10 cellular contexts compared by ENCODE assay signal in the genomic region with DNA sequence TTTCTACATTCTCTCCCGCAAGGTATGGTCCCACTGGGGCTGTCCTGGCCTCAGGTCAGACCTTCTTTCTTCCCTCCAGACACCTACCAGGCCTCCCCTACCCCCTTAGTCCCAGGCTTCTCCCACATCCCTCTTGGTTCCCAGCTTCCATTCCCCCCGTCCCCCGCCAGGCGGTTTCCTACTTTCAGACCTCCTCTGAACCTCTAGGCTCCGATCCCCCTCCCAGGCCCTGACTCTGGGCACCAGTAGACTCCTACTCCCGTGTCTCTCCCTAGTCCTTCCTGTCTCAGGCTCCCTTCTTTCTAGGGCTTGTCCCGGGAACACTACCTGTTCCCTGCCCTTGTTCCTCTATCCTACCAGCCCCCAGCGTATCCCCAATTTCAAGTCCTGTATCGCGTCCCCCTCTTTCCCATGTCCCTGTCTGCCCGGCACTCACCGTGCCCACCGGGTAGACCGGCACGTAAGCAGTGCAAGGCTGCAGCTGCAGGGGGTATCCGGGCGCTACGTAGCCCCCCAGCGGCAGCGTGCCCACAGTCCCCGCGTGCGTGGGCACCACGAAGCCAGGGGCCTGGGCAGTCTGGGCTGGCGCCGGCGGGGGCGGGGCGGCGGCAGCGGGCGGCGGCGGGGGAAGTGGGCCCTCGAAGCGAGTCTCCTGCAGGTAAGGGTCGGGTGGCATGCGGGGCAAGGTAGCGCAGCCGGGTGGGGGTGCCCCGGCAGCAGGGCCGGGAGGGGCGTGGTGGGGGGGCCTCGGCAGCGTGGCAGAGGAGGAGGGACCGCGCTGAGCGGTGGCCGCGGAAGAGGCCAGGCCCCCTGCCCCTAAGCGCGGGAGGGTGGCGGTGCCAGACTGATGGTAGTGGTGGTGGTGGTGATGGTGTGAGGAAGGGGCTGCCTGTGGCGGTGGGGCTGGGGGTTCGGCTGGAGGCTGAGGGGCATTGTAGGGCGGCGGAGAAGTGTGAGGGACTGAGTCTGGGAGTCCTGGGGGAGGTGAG. TPM values are rescaled to one million over a fixed set of nuclear protein-coding genes. Genes with fewer than 3 reads are reported as not detected.
DNase-seq lines count a peak whose midpoint lies in the region; ATAC-seq, FAIRE-seq and TF ChIP-seq lines count a peak whose summit lies in the region.
"Had no signal": no experiment of that assay in that cellular context is flagged by ENCODE, and none has a peak within 500 bp of the region (broad histone marks: within the 10 kb centered on the region; RNA-seq: fewer than 3 reads in every experiment).

No MANE protein-coding gene starts in this region.

- H3K4me2 ChIP-seq in neuronal stem cell (ENCODE audit: insufficient read depth, low read length, poor library complexity, severe bottlenecking) = peak overlapping the region; percentile 51
- H3K4me2 ChIP-seq: KMS-11 had no signal

- DNase-seq in CD4-positive, alpha-beta T cell = no peak
- DNase-seq in WTC11 (ENCODE audit: low spot score) (peak; percentile 68), foreskin fibroblast (no peak), neuronal stem cell (ENCODE audit: low spot score) (no peak), osteocyte (ENCODE audit: extremely low spot score, unreplicated experiment) (no peak), GM12891 (ENCODE audit: insufficient read length, low spot score) (no peak), middle frontal gyrus (ENCODE audit: extremely low spot score, low spot score) (no peak)

- no peak overlapping the region for H2AFZ ChIP-seq in neuronal stem cell (ENCODE audit: low read length)

- no peak overlapping the region for H3K4ac ChIP-seq in neuronal stem cell (ENCODE audit: low read length)

- H3K4me1 ChIP-seq in neuronal stem cell (ENCODE audit: control insufficient read depth in 2 of 2, insufficient read depth in 1 of 2, low read depth in 1 of 2, low read length in 2 of 2) = peaks cover 21 to 25% of the 10 kb centered on the region in 2 donors

- H3K4me3 Mint-ChIP-seq in CD4-positive, alpha-beta T cell = peak overlapping the region; percentile 76
- H3K4me3 Mint-ChIP-seq in WTC11 (peak overlapping the region; percentile 95), osteocyte (ENCODE audit: unreplicated experiment) (no peak overlapping the region)

- intact Hi-C loops in CD4-positive, alpha-beta T cell (cut with DNase I, micrococcal nuclease) = loop anchor here (5.0 to 10.0 kb wide), 2 partner anchors 42 to 105 kb away; a partner anchor contains a TSS

- no peak for FAIRE-seq in GM12891 (lab: Jason Lieb, UNC)
- FAIRE-seq: H54 had no signal

- no peak overlapping the region for H3K23ac ChIP-seq in neuronal stem cell (ENCODE audit: low read depth, low read length, poor library complexity)

- H3K9me3 Mint-ChIP-seq in CD4-positive, alpha-beta T cell = no peaks in the 10 kb centered on the region
- H3K9me3 Mint-ChIP-seq in WTC11 = no peaks in the 10 kb centered on the region
- no peaks in the 10 kb centered on the region for H3K9me3 Mint-ChIP-seq in osteocyte (ENCODE audit: unreplicated experiment)

- peaks cover 66% of the 10 kb centered on the region for H3K4me1 Mint-ChIP-seq in CD4-positive, alpha-beta T cell (ENCODE audit: low read depth)
- H3K4me1 Mint-ChIP-seq in WTC11 = peaks cover 57% of the 10 kb centered on the region
- H3K4me1 Mint-ChIP-seq in osteocyte (ENCODE audit: unreplicated experiment) = peaks cover 31% of the 10 kb centered on the region

- no peak overlapping the region for H3K14ac ChIP-seq in neuronal stem cell (ENCODE audit: low read length)

- no peak overlapping the region for H4K91ac ChIP-seq in neuronal stem cell (ENCODE audit: low read depth, low read length, poor library complexity)

- H3K79me1 ChIP-seq in neuronal stem cell (ENCODE audit: low read depth, low read length) = peaks cover 10% of the 10 kb centered on the region

- peak overlapping the region; percentile 73 for H3K27ac Mint-ChIP-seq in CD4-positive, alpha-beta T cell
- no peak overlapping the region for H3K27ac Mint-ChIP-seq in WTC11
- H3K27ac Mint-ChIP-seq in osteocyte (ENCODE audit: unreplicated experiment) = no peak overlapping the region

- peaks cover 32% of the 10 kb centered on the region for H3K27me3 Mint-ChIP-seq in CD4-positive, alpha-beta T cell
- H3K27me3 Mint-ChIP-seq in WTC11 (ENCODE audit: low read depth) = peaks cover 65% of the 10 kb centered on the region
- no peaks in the 10 kb centered on the region for H3K27me3 Mint-ChIP-seq in osteocyte (ENCODE audit: unreplicated experiment)

- H2AK5ac ChIP-seq in neuronal stem cell (ENCODE audit: low read depth, low read length) = no peak overlapping the region

- WGBS in neuronal stem cell (ENCODE audit: extremely low coverage in 2 of 2, insufficient read length in 2 of 2, insufficient replicate concordance in 1 of 2), 2 donors = no CpG with 5 or more reads among the region's 57 CpGs

- H2BK12ac ChIP-seq in neuronal stem cell (ENCODE audit: low read length) = no peak overlapping the region

- no peak overlapping the region for H3K27ac ChIP-seq in CD4-positive, alpha-beta T cell (ENCODE audit: low read depth, low read length)
- H3K27ac ChIP-seq in neuronal stem cell (replicated peaks; ENCODE audit: low read length) = no peak overlapping the region
- H3K27ac ChIP-seq: KMS-11 had no signal

- no peak for TF ChIP-seq POLR2A in GM12891 (IDR thresholded peaks at IDR 0.05; ENCODE audit: low read depth, low read length)

- peaks cover 2% of the 10 kb centered on the region in 2 donors for H3K36me3 ChIP-seq in neuronal stem cell (replicated peaks in 1 of 2; ENCODE audit: control insufficient read depth in 2 of 2, insufficient read depth in 2 of 2, low read length in 2 of 2)

- peak overlapping the region; percentile 28 for H2BK120ac ChIP-seq in neuronal stem cell (ENCODE audit: low read depth, low read length)

- ATAC-seq in CD4-positive, alpha-beta T cell (ENCODE audit: poor library complexity) = no peak
- ATAC-seq in WTC11 = peak; percentile 8
- no peak for ATAC-seq in HG02840 (IDR thresholded peaks at IDR 0.05; ENCODE audit: low FRiP score, unreplicated experiment)

- H3K18ac ChIP-seq in neuronal stem cell (ENCODE audit: low read length) = peak overlapping the region; percentile 23

- H2BK15ac ChIP-seq in neuronal stem cell (ENCODE audit: low read length) = no peak overlapping the region

- peaks cover 15% of the 10 kb centered on the region for H3K36me3 Mint-ChIP-seq in CD4-positive, alpha-beta T cell (ENCODE audit: low read depth)
- H3K36me3 Mint-ChIP-seq in WTC11 (peaks cover under 1% of the 10 kb centered on the region; the same call in 1 of the 2 replicates), osteocyte (ENCODE audit: unreplicated experiment) (peaks cover 2% of the 10 kb centered on the region)

- POLR2A ChIA-PET in CD4-positive, alpha-beta T cell (lab: Charles Lee) = interaction anchor here (1.0 to 2.2 kb wide), 2 partner anchors 19 to 45 kb away, joined by 4 to 8 read pairs; a partner anchor contains a TSS
- POLR2A ChIA-PET in WTC11 (lab: Charles Lee) = interaction anchor here (0.8 to 1.6 kb wide), 2 partner anchors 20 to 184 kb away, joined by 3 to 4 read pairs; a partner anchor contains a TSS

- H3K9ac ChIP-seq in neuronal stem cell (ENCODE audit: low read depth, low read length, poor library complexity) = peak overlapping the region; percentile 68
- H3K9ac ChIP-seq: KMS-11 had no signal

- no peak overlapping the region for H4K8ac ChIP-seq in neuronal stem cell (ENCODE audit: low read depth, low read length)

- no peak for TF ChIP-seq CTCF in CD4-positive, alpha-beta T cell (IDR thresholded peaks at IDR 0.05)
- TF ChIP-seq CTCF in WTC11 (IDR thresholded peaks at IDR 0.05) = no peak
- no peak for TF ChIP-seq CTCF in foreskin fibroblast (IDR thresholded peaks at IDR 0.05; ENCODE audit: low read depth, low read length)
- TF ChIP-seq CTCF in osteocyte (IDR thresholded peaks at IDR 0.05) = no peak

- H3K4me3 ChIP-seq in foreskin fibroblast (ENCODE audit: low read depth in 1 of 2, low read length in 2 of 2) (peak overlapping the region; percentile 53 to 90), neuronal stem cell (ENCODE audit: low read length in 2 of 2) (peak overlapping the region in 1 of 2 donors; percentile 72)

- CTCF ChIA-PET in CD4-positive, alpha-beta T cell (lab: Charles Lee) = interaction anchor here (1.8 kb wide), 1 partner anchor 45 kb away, joined by 4 read pairs; no protein-coding TSS in a partner anchor
- CTCF ChIA-PET in WTC11 (lab: Charles Lee) = interaction anchor here (0.5 to 3.3 kb wide), 16 partner anchors 9 to 252 kb away, joined by 3 to 38 read pairs (median 6); a partner anchor contains a TSS

- no peak overlapping the region for H2BK5ac ChIP-seq in neuronal stem cell (ENCODE audit: low read length)

- H3K9me3 ChIP-seq in CD4-positive, alpha-beta T cell (ENCODE audit: control insufficient read depth, low read length) = no peaks in the 10 kb centered on the region
- no peaks in the 10 kb centered on the region for H3K9me3 ChIP-seq in neuronal stem cell (replicated peaks in 1 of 2; ENCODE audit: control insufficient read depth in 2 of 2, insufficient read depth in 1 of 2, low read depth in 1 of 2, low read length in 2 of 2)

- peaks cover 11% of the 10 kb centered on the region for H3K27me3 ChIP-seq in CD4-positive, alpha-beta T cell (ENCODE audit: control insufficient read depth, insufficient read depth, low read length)
- peaks cover 0 to 33% (median 0%) of the 10 kb centered on the region in 3 experiments for H3K27me3 ChIP-seq in neuronal stem cell (ENCODE audit: control insufficient read depth in 3 of 3, insufficient read depth in 3 of 3, low read depth in 1 of 3, low read length in 3 of 3)

RNA-seq across cellular contexts. Expression of a gene that starts 1.5 kb away (rescaled TPM):
- 1 to 10 TPM; 2.6 to 3.2 TPM for total RNA-seq in CD4-positive, alpha-beta T cell
- total RNA-seq in WTC11 (2021) (1.4 to 2.2 TPM (median 1.6 TPM) in 3 replicates), osteocyte (1.2 and 2.1 TPM in 2 replicates)
- 6.4 TPM for polyA plus RNA-seq in neuronal stem cell (2013, experiment 1 of 2)
- 6.2 TPM for polyA plus RNA-seq in neuronal stem cell (2013, experiment 2 of 2)
- not detected for polyA plus RNA-seq in GM12891 (2012; ENCODE audit: low read depth, missing spikeins)

RNA-seq across cellular contexts. Expression of a gene that starts 3.7 kb away (rescaled TPM):
- total RNA-seq in CD4-positive, alpha-beta T cell = 1 to 10 TPM; 8.7 to 8.9 TPM
- total RNA-seq in WTC11 (2021) (30.0 to 33.8 TPM (median 31.6 TPM) in 3 replicates), osteocyte (40.8 and 45.5 TPM in 2 replicates)
- polyA plus RNA-seq in neuronal stem cell (2013, experiment 1 of 2) = 32.3 TPM
- polyA plus RNA-seq in neuronal stem cell (2013, experiment 2 of 2) = 31.7 TPM
- polyA plus RNA-seq in GM12891 (2012; ENCODE audit: low read depth, missing spikeins) = 4.0 TPM

RNA-seq across cellular contexts. Expression of a gene that starts 14.2 kb away (rescaled TPM):
- 10 to 100 TPM; 13.1 to 13.8 TPM for total RNA-seq in CD4-positive, alpha-beta T cell
- total RNA-seq in WTC11 (2021) (15.7 to 17.5 TPM (median 17.4 TPM) in 3 replicates), osteocyte (21.4 and 22.8 TPM in 2 replicates)
- polyA plus RNA-seq in neuronal stem cell (2013, experiment 1 of 2) = 31.8 TPM
- polyA plus RNA-seq in neuronal stem cell (2013, experiment 2 of 2) = 34.2 TPM
- polyA plus RNA-seq in GM12891 (2012; ENCODE audit: low read depth, missing spikeins) = 2.4 TPM

RNA-seq across cellular contexts. Expression of a gene that starts 20.1 kb away (rescaled TPM):
- under 1 TPM; 0.66 to 0.73 TPM for total RNA-seq in CD4-positive, alpha-beta T cell
- total RNA-seq in WTC11 (2021) (8.2 to 9.0 TPM (median 8.4 TPM) in 3 replicates), osteocyte (5.3 and 7.5 TPM in 2 replicates)
- polyA plus RNA-seq in neuronal stem cell (2013, experiment 1 of 2) = 6.4 TPM
- polyA plus RNA-seq in neuronal stem cell (2013, experiment 2 of 2) = 5.8 TPM
- polyA plus RNA-seq in GM12891 (2012; ENCODE audit: low read depth, missing spikeins) = 3.8 TPM

RNA-seq across cellular contexts. Expression of a gene that starts 22.2 kb away (rescaled TPM):
- 10 to 100 TPM; 72.2 to 75.6 TPM for total RNA-seq in CD4-positive, alpha-beta T cell
- total RNA-seq in WTC11 (2021) (46.1 to 49.1 TPM (median 47.5 TPM) in 3 replicates), osteocyte (109 and 116 TPM in 2 replicates)
- polyA plus RNA-seq in neuronal stem cell (2013, experiment 1 of 2) = 43.3 TPM
- polyA plus RNA-seq in neuronal stem cell (2013, experiment 2 of 2) = 41.6 TPM
- polyA plus RNA-seq in GM12891 (2012; ENCODE audit: low read depth, missing spikeins) = 57.2 TPM
